In genomic region chr17:49588726-49589555, GRCh38 we compare ENCODE assay signal across 1 cellular context.
TF ChIP-seq lines count a peak whose summit lies in the region.

No MANE protein-coding gene starts in this region.

TF ChIP-seq in SK-N-SH, 30 proteins besides CTCF, POLR2A, EP300 and RAD21:
- TF ChIP-seq USF1 (IDR thresholded peaks at IDR 0.05; ENCODE audit: borderline replicate concordance, low read depth), result no peak
- peak; percentile 60 for TF ChIP-seq NFIC (IDR thresholded peaks at IDR 0.05; ENCODE audit: borderline replicate concordance)
- peak; percentile 30; the same call in 1 of the 2 replicates for TF ChIP-seq TCF12 (IDR thresholded peaks at IDR 0.05)
- 0 out of 2 replicates have a peak, but pooled peaks have one; percentile 13 for TF ChIP-seq JUND (IDR thresholded peaks at IDR 0.05)
- no peak for TF ChIP-seq TEAD4 (IDR thresholded peaks at IDR 0.05; ENCODE audit: borderline replicate concordance, insufficient read depth)
- peak; percentile 24 for TF ChIP-seq FOSL2 (IDR thresholded peaks at IDR 0.05; ENCODE audit: borderline replicate concordance, low read depth)
- TF ChIP-seq FOXJ3 (CRISPR knock-in tag; IDR thresholded peaks at IDR 0.05), result no peak
- no peak for TF ChIP-seq TAF1 (IDR thresholded peaks at IDR 0.05; ENCODE audit: borderline replicate concordance, low read depth, low read length)
